Comparison of ENCODE assay signal across 8 cellular contexts in genomic region chr1:152047954-152048640, GRCh38.
A peak's percentile ranks its signal among the peaks of the same experiment; 100 is the strongest.
DNase-seq lines count a peak whose midpoint lies in the region; ATAC-seq and TF ChIP-seq lines count a peak whose summit lies in the region.

No MANE protein-coding gene starts in this region.

- peak; percentile 97 for DNase-seq in AG09319 (ENCODE audit: extremely low read depth, low read depth)
- DNase-seq in NK-92 treated with Interleukin-12 subunit alpha and Interleukin-12 subunit beta, amount 100 ng/mL, for 24 hours (lab: John Stamatoyannopoulos, UW): peak; percentile 99
- DNase-seq in activated CD8-positive, alpha-beta memory T cell treated with anti-CD3 and anti-CD28 coated beads for 4 hours (ENCODE audit: low read depth in 2 of 2): peak; percentile 70 to 75
- peak; percentile 52 for DNase-seq in midbrain (lab: John Stamatoyannopoulos, UW)
- DNase-seq in stimulated activated CD8-positive, alpha-beta memory T cell treated with anti-CD3 and anti-CD28 coated beads, Interleukin-15, amount 100 ng/mL, for 48 hours (ENCODE audit: low read depth in 2 of 2): peak; percentile 84 to 87

- H3K9me3 ChIP-seq in endocrine pancreas (ENCODE audit: control insufficient read depth, low read length): no peaks in the 10 kb centered on the region

- H3K4me3 ChIP-seq in endocrine pancreas (ENCODE audit: control insufficient read depth, insufficient read depth, low read length): no peak overlapping the region

- H3K9ac ChIP-seq in endocrine pancreas (ENCODE audit: control insufficient read depth, insufficient read depth, low read length): peak overlapping the region; percentile 58

- H3K36me3 ChIP-seq in endocrine pancreas (ENCODE audit: control insufficient read depth, insufficient read depth, low read length): no peaks in the 10 kb centered on the region

- H3K4me1 ChIP-seq in endocrine pancreas (ENCODE audit: control insufficient read depth, insufficient read depth, low read length): no peaks in the 10 kb centered on the region

- TF ChIP-seq CTCF in AG09319 (IDR thresholded peaks at IDR 0.05; ENCODE audit: low read depth, low read length): peak; percentile 68

- ATAC-seq in GM18861 (IDR thresholded peaks at IDR 0.05; ENCODE audit: unreplicated experiment) (peak; percentile 94), HG03095 (IDR thresholded peaks at IDR 0.05; ENCODE audit: unreplicated experiment) (peak; percentile 90)

- no peaks in the 10 kb centered on the region for H3K27me3 ChIP-seq in endocrine pancreas (ENCODE audit: control insufficient read depth, insufficient read depth, low read length)
